22 cellular contexts compared by ENCODE assay signal in the genomic region with DNA sequence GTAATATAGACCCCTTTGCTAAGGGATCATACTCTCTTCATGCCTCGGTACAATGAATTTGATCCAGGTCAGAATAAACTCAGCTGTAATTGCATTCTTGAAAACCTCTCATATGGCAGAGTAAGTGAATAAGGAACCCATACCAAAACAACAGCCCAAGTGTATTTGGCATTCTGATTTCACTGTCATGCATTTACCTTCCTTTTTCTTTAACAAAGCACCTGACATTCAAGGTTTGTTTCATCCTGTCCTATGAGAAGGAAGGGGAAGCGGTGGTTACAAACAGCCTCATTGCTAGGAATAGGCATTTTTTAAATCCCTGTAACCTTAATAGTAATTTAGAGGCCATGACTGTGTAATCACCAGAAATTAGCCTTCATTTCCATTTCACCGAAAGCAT.
DNase-seq lines count a peak whose midpoint lies in the region; ATAC-seq, FAIRE-seq and TF ChIP-seq lines count a peak whose summit lies in the region.
"Had no signal": no experiment of that assay in that cellular context is flagged by ENCODE, and none has a peak within 500 bp of the region (broad histone marks: within the 10 kb centered on the region; RNA-seq: fewer than 3 reads in every experiment).

No MANE protein-coding gene starts in this region.

- no peak overlapping the region for H4K5ac ChIP-seq in H1 (ENCODE audit: insufficient read length, low read depth, low read length)

- FAIRE-seq in H1 (lab: Jason Lieb, UNC): peak; percentile 84
- FAIRE-seq: A549, D721Med, GM12891 had no signal

- TF ChIP-seq CTCF in GM23338 (conservative IDR thresholded peaks at IDR 0.05; ENCODE audit: low read depth in 2 of 2) (no peak), WTC11 (IDR thresholded peaks at IDR 0.05) (no peak), H1 (IDR thresholded peaks at IDR 0.05; ENCODE audit: control extremely low read depth in 1 of 3, insufficient read depth in 1 of 3, low read depth in 1 of 3, low read length in 3 of 3) (no peak), dorsolateral prefrontal cortex (IDR thresholded peaks at IDR 0.05 in 54 of 56, conservative IDR thresholded peaks at IDR 0.05 in 2 of 56; ENCODE audit: low read depth in 1 of 56, partially characterized antibody in 56 of 56) (no peak)

- no peaks in the 10 kb centered on the region for H3F3A ChIP-seq in GM23338 (replicated peaks; ENCODE audit: low read depth)

- no peaks in the 10 kb centered on the region for H3K9me2 ChIP-seq in GM23338 (ENCODE audit: insufficient read depth)

- H3K79me1 ChIP-seq in H1 (ENCODE audit: low read depth, low read length): no peaks in the 10 kb centered on the region

- H3K9ac ChIP-seq in H1 (replicated peaks in 1 of 4; ENCODE audit: extremely low read depth in 1 of 4, low read depth in 3 of 4, low read length in 3 of 4): no peak overlapping the region
- H3K9ac ChIP-seq in iPS-20b (ENCODE audit: low read depth, low read length): no peak overlapping the region
- H3K9ac ChIP-seq: BLaER1 treated with 17β-estradiol and CSF1 and Interleukin-3, amounts not matched to agents 10 nM and 100 nM had no signal

- no peaks in the 10 kb centered on the region for H4K20me1 ChIP-seq in GM23338 (replicated peaks; ENCODE audit: insufficient read depth)
- no peaks in the 10 kb centered on the region for H4K20me1 ChIP-seq in H1 (replicated peaks in 1 of 2; ENCODE audit: control insufficient read depth in 1 of 2, insufficient read depth in 2 of 2, low read length in 2 of 2)
- H4K20me1 ChIP-seq: BLaER1 treated with 17β-estradiol and CSF1 and Interleukin-3, amounts not matched to agents 10 nM and 100 nM had no signal

- no peak for TF ChIP-seq EP300 in H1 (IDR thresholded peaks at IDR 0.05; ENCODE audit: borderline replicate concordance in 1 of 2, low read depth in 2 of 2, low read length in 2 of 2)

- H3K9me3 ChIP-seq in H1 (ENCODE audit: insufficient read depth in 2 of 2, low read depth in 1 of 2, low read length in 1 of 2): no peaks in the 10 kb centered on the region
- H3K9me3 ChIP-seq in iPS-20b (ENCODE audit: insufficient read depth, low read depth, low read length): no peaks in the 10 kb centered on the region
- H3K9me3 ChIP-seq: A549; BLaER1 treated with 17β-estradiol and CSF1 and Interleukin-3, amounts not matched to agents 10 nM and 100 nM; Caco-2 had no signal

- H2BK120ac ChIP-seq in H1 (replicated peaks; ENCODE audit: low read depth, low read length): no peak overlapping the region

- no peak overlapping the region for H2AK5ac ChIP-seq in H1 (ENCODE audit: low read depth, low read length)

- H3K27me3 Mint-ChIP-seq in GM23338 (ENCODE audit: insufficient read depth, low read depth, poor library complexity): no peaks in the 10 kb centered on the region
- no peaks in the 10 kb centered on the region for H3K27me3 Mint-ChIP-seq in WTC11 (ENCODE audit: low read depth)
- no peaks in the 10 kb centered on the region for H3K27me3 Mint-ChIP-seq in activated T-cell treated with anti-CD3 and anti-CD28 coated beads, Interleukin-2, amount 50 U/mL, for 72 hours (ENCODE audit: low read depth)
- H3K27me3 Mint-ChIP-seq: B cell; CD4-positive, alpha-beta T cell had no signal

- peak; percentile 77 for ATAC-seq in GM23338
- peak; percentile 69 for ATAC-seq in WTC11
- no peak for ATAC-seq in GM19035 (IDR thresholded peaks at IDR 0.05; ENCODE audit: unreplicated experiment)
- ATAC-seq in activated T-cell treated with anti-CD3 and anti-CD28 coated beads, Interleukin-2, amount 50 U/mL, for 72 hours (replicated peaks in 1 of 2): no peak
- ATAC-seq: A549; CD8-positive, alpha-beta T cell had no signal

- no peaks in the 10 kb centered on the region for H3K36me3 Mint-ChIP-seq in GM23338 (ENCODE audit: low read depth)
- H3K36me3 Mint-ChIP-seq in WTC11: no peaks in the 10 kb centered on the region
- no peaks in the 10 kb centered on the region for H3K36me3 Mint-ChIP-seq in activated T-cell treated with anti-CD3 and anti-CD28 coated beads, Interleukin-2, amount 50 U/mL, for 72 hours (ENCODE audit: insufficient read depth in 2 of 2)
- H3K36me3 Mint-ChIP-seq: CD8-positive, alpha-beta T cell had no signal

- intact Hi-C loops in dorsolateral prefrontal cortex (cut with DNase I): no loop called here

- H2BK12ac ChIP-seq in H1 (ENCODE audit: low read depth, low read length): no peak overlapping the region

- H3K9me3 Mint-ChIP-seq in GM23338: no peaks in the 10 kb centered on the region
- no peaks in the 10 kb centered on the region for H3K9me3 Mint-ChIP-seq in WTC11
- H3K9me3 Mint-ChIP-seq in activated T-cell treated with anti-CD3 and anti-CD28 coated beads, Interleukin-2, amount 50 U/mL, for 72 hours: peaks cover 0 to 6% of the 10 kb centered on the region in 2 donors
- H3K9me3 Mint-ChIP-seq: CD4-positive, alpha-beta T cell had no signal

- H2BK20ac ChIP-seq in H1 (ENCODE audit: low read length): no peak overlapping the region

- CTCF ChIA-PET in WTC11 (lab: Charles Lee): no interaction called here
- CTCF ChIA-PET in H1 (lab: Charles Lee; ENCODE audit: partially characterized antibody): interaction anchor here (1.4 kb wide), 1 partner anchor 10 kb away, joined by 4 read pairs; no protein-coding TSS in a partner anchor

- no peak overlapping the region for H3K23ac ChIP-seq in H1 (ENCODE audit: insufficient read length)

- H3K4me1 ChIP-seq in GM23338 (ENCODE audit: insufficient read depth) (peaks cover 8% of the 10 kb centered on the region; the same call in 1 of the 2 replicates), H1 (replicated peaks in 1 of 4; ENCODE audit: control insufficient read depth in 3 of 4, insufficient read depth in 4 of 4, low read length in 3 of 4) (peaks cover 0 to 7% (median under 1%) of the 10 kb centered on the region in 4 experiments; a peak in 2 of 7 replicates), iPS-20b (ENCODE audit: insufficient read depth, low read length) (peaks cover 8% of the 10 kb centered on the region; the same call in 1 of the 2 replicates)
- H3K4me1 ChIP-seq: A549; BLaER1 treated with 17β-estradiol and CSF1 and Interleukin-3, amounts not matched to agents 10 nM and 100 nM; Caco-2 had no signal

- no peak overlapping the region for H4K8ac ChIP-seq in H1 (ENCODE audit: extremely low read depth, insufficient read depth, low read length)

- no peak overlapping the region for H4K91ac ChIP-seq in H1 (replicated peaks; ENCODE audit: insufficient read length, low read length)

- H3K23me2 ChIP-seq in H1 (ENCODE audit: low read depth, low read length): no peaks in the 10 kb centered on the region; the same call in 1 of the 2 replicates

- H3K36me3 ChIP-seq in GM23338 (ENCODE audit: insufficient read depth) (no peaks in the 10 kb centered on the region), H1 (ENCODE audit: control insufficient read depth in 2 of 4, insufficient read depth in 4 of 4, low read length in 3 of 4) (no peaks in the 10 kb centered on the region), iPS-20b (ENCODE audit: insufficient read depth, low read depth, low read length) (no peaks in the 10 kb centered on the region)
- H3K36me3 ChIP-seq: BLaER1 treated with 17β-estradiol and CSF1 and Interleukin-3, amounts not matched to agents 10 nM and 100 nM had no signal

- H3K4me1 Mint-ChIP-seq in GM23338 (peaks cover 18% of the 10 kb centered on the region), WTC11 (peaks cover 26% of the 10 kb centered on the region)
- H3K4me1 Mint-ChIP-seq in activated T-cell treated with anti-CD3 and anti-CD28 coated beads, Interleukin-2, amount 50 U/mL, for 72 hours (ENCODE audit: low read depth): no peaks in the 10 kb centered on the region
- H3K4me1 Mint-ChIP-seq: B cell had no signal

- H3K4me3 Mint-ChIP-seq in GM23338 (no peak overlapping the region), WTC11 (no peak overlapping the region)
- H3K4me3 Mint-ChIP-seq in activated T-cell treated with anti-CD3 and anti-CD28 coated beads, Interleukin-2, amount 50 U/mL, for 72 hours: no peak overlapping the region
- H3K4me3 Mint-ChIP-seq: B cell; CD4-positive, alpha-beta T cell; CD8-positive, alpha-beta T cell had no signal

- H2BK15ac ChIP-seq in H1 (ENCODE audit: low read length): no peak overlapping the region

- H3K4me3 ChIP-seq in GM23338 (no peak overlapping the region), H1 (ENCODE audit: extremely low read depth in 1 of 4, insufficient read depth in 2 of 4, low read depth in 3 of 4, low read length in 4 of 4) (no peak overlapping the region), iPS-20b (ENCODE audit: low read length) (0 out of 2 replicates have a peak overlapping the region, but pooled peaks have one; percentile 4), dorsolateral prefrontal cortex (no peak overlapping the region)
- H3K4me3 ChIP-seq: A549; BLaER1 treated with 17β-estradiol and CSF1 and Interleukin-3, amounts not matched to agents 10 nM and 100 nM had no signal

- POLR2A ChIA-PET in WTC11 (lab: Charles Lee): interaction anchor here (0.6 kb wide), 1 partner anchor 97 kb away, joined by 3 read pairs; the partner anchor contains the start of gene LSAMP
- POLR2A ChIA-PET in H1 (lab: Charles Lee; ENCODE audit: partially characterized antibody): interaction anchor here (1.5 kb wide), 1 partner anchor 11 kb away, joined by 4 read pairs; no protein-coding TSS in a partner anchor

- no peak overlapping the region for H3K14ac ChIP-seq in H1 (ENCODE audit: insufficient read length)

- H3K27me3 ChIP-seq in GM23338 (ENCODE audit: insufficient read depth) (no peaks in the 10 kb centered on the region), H1 (replicated peaks in 1 of 4; ENCODE audit: control insufficient read depth in 3 of 4, extremely low read depth in 1 of 4, insufficient read depth in 3 of 4, low read length in 3 of 4) (no peaks in the 10 kb centered on the region), iPS-20b (ENCODE audit: insufficient read depth, low read length) (no peaks in the 10 kb centered on the region), dorsolateral prefrontal cortex (no peaks in the 10 kb centered on the region)
- H3K27me3 ChIP-seq: BLaER1 treated with 17β-estradiol and CSF1 and Interleukin-3, amounts not matched to agents 10 nM and 100 nM had no signal

- no peak overlapping the region for H3K18ac ChIP-seq in H1 (ENCODE audit: extremely low read depth, low read length)

- H3K4me2 ChIP-seq in GM23338 (peak overlapping the region; percentile 17; the same call in 1 of the 2 replicates), H1 (ENCODE audit: insufficient read depth in 1 of 2, low read depth in 2 of 2, low read length in 2 of 2) (peak overlapping the region in 1 of 2 experiments; percentile 14; a peak in 2 of 4 replicates)
- H3K4me2 ChIP-seq: A549; BLaER1 treated with 17β-estradiol and CSF1 and Interleukin-3, amounts not matched to agents 10 nM and 100 nM had no signal

- H3K56ac ChIP-seq in H1 (replicated peaks; ENCODE audit: insufficient read length, low read depth, low read length): no peak overlapping the region

- no peak for TF ChIP-seq POLR2A in H1 (IDR thresholded peaks at IDR 0.05; ENCODE audit: control extremely low read depth in 1 of 2, low read depth in 2 of 2, low read length in 2 of 2)

- H2AFZ ChIP-seq in GM23338: no peak overlapping the region
- no peak overlapping the region for H2AFZ ChIP-seq in H1 (ENCODE audit: low read length)

- 77% methylated on average over 3 of the region's 3 CpGs; no CpG with 5 or more reads in 1 of the 2 experiments for WGBS in H1 (ENCODE audit: extremely low coverage in 1 of 2, insufficient coverage in 1 of 2, insufficient read length in 1 of 2, insufficient replicate concordance in 2 of 2, low coverage in 1 of 2, low lambda C conversion rate in 2 of 2, missing lambda C conversion rate in 1 of 2), 2 experiments

- H2BK5ac ChIP-seq in H1 (ENCODE audit: low read depth, low read length): no peak overlapping the region

- H3K27ac ChIP-seq in GM23338 (ENCODE audit: low read depth) (no peak overlapping the region), H1 (ENCODE audit: low read depth, low read length) (no peak overlapping the region), iPS-20b (ENCODE audit: low read length) (no peak overlapping the region), dorsolateral prefrontal cortex (no peak overlapping the region)
- H3K27ac ChIP-seq: 22Rv1; A549; BLaER1 treated with 17β-estradiol and CSF1 and Interleukin-3, amounts not matched to agents 10 nM and 100 nM; C4-2B had no signal

- H3K79me2 ChIP-seq in GM23338 (replicated peaks; ENCODE audit: insufficient read depth): no peaks in the 10 kb centered on the region
- no peaks in the 10 kb centered on the region for H3K79me2 ChIP-seq in H1 (ENCODE audit: control insufficient read depth in 1 of 2, insufficient read depth in 2 of 2, low read length in 2 of 2)

- H3K27ac Mint-ChIP-seq in GM23338 (0 out of 2 replicates have a peak overlapping the region, but pooled peaks have one; percentile 2), WTC11 (peak overlapping the region; percentile 47; the same call in 1 of the 2 replicates)
- no peak overlapping the region for H3K27ac Mint-ChIP-seq in activated T-cell treated with anti-CD3 and anti-CD28 coated beads, Interleukin-2, amount 50 U/mL, for 72 hours
- H3K27ac Mint-ChIP-seq: B cell; CD4-positive, alpha-beta T cell; CD8-positive, alpha-beta T cell had no signal

- H3K4ac ChIP-seq in H1 (replicated peaks; ENCODE audit: insufficient read length, low read depth, low read length): no peak overlapping the region

- TF ChIP-seq RAD21 in H1 (IDR thresholded peaks at IDR 0.05 in 1 of 2, conservative IDR thresholded peaks at IDR 0.05 in 1 of 2; ENCODE audit: low read depth in 2 of 2, low read length in 2 of 2): no peak

- DNase-seq in GM23338 (ENCODE audit: low spot score) (peak; percentile 62), WTC11 (ENCODE audit: low spot score) (no peak), H1 (ENCODE audit: low read depth in 1 of 2, low spot score in 2 of 2) (no peak), NCI-H748 treated with DMSO at 0.1 percent for 48 hours (lab: John Stamatoyannopoulos, UW) (no peak), dorsolateral prefrontal cortex (no peak)
- DNase-seq in activated T-cell treated with anti-CD3 and anti-CD28 coated beads, Interleukin-2, amount 50 U/mL, for 72 hours: no peak
- DNase-seq: AML-193; Caco-2; Calu3; CD4-positive, alpha-beta T cell; CD8-positive, alpha-beta T cell; DMS79 treated with DMSO at 0.1 percent for 48 hours; GF-D8 had no signal

Comparison
In these comparisons a context has a peak if more than half of its experiments do, and no peak if none do; other contexts are left out.
1. ATAC-seq: peak in GM23338 (single experiment) and WTC11 (single experiment); none in GM19035 (single experiment) and activated T-cell treated with anti-CD3 and anti-CD28 coated beads, Interleukin-2, amount 50 U/mL, for 72 hours (0 of 2).